ENCODE assay signal across 1 cellular context in genomic region chr19:49113762-49114629, GRCh38.
TF ChIP-seq lines count a peak whose summit lies in the region.

A gene with protein sequence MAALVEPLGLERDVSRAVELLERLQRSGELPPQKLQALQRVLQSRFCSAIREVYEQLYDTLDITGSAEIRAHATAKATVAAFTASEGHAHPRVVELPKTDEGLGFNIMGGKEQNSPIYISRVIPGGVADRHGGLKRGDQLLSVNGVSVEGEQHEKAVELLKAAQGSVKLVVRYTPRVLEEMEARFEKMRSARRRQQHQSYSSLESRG (plus strand): TSS chr19:49114370. CDS start chr19:49114405, 35 bp downstream.

TF ChIP-seq in K562, 482 proteins besides CTCF, POLR2A, EP300 and RAD21 (continued from another document and continues in another):
- TF ChIP-seq, protein P1, sequence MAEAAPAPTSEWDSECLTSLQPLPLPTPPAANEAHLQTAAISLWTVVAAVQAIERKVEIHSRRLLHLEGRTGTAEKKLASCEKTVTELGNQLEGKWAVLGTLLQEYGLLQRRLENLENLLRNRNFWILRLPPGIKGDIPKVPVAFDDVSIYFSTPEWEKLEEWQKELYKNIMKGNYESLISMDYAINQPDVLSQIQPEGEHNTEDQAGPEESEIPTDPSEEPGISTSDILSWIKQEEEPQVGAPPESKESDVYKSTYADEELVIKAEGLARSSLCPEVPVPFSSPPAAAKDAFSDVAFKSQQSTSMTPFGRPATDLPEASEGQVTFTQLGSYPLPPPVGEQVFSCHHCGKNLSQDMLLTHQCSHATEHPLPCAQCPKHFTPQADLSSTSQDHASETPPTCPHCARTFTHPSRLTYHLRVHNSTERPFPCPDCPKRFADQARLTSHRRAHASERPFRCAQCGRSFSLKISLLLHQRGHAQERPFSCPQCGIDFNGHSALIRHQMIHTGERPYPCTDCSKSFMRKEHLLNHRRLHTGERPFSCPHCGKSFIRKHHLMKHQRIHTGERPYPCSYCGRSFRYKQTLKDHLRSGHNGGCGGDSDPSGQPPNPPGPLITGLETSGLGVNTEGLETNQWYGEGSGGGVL (CRISPR knock-in tag; IDR thresholded peaks at IDR 0.05), result no peak
- TF ChIP-seq NFXL1 (CRISPR knock-in tag; IDR thresholded peaks at IDR 0.05), result no peak
- TF ChIP-seq SRSF7 (optimal IDR thresholded peaks at IDR 0.05; ENCODE audit: low read depth, low read length), result no peak
- TF ChIP-seq GABPB1 (CRISPR knock-in tag; IDR thresholded peaks at IDR 0.05), result peak; percentile 49; the same call in 1 of the 2 replicates
- TF ChIP-seq ZBTB1 (CRISPR knock-in tag; IDR thresholded peaks at IDR 0.05; ENCODE audit: borderline replicate concordance, low read depth), result 0 out of 2 replicates have a peak, but pooled peaks have one; percentile 28
- TF ChIP-seq ZSCAN32 (CRISPR knock-in tag; IDR thresholded peaks at IDR 0.05), result no peak
- no peak for TF ChIP-seq PBX2 (CRISPR knock-in tag; IDR thresholded peaks at IDR 0.05; ENCODE audit: low read depth)
- TF ChIP-seq PBX2 (tag; conservative IDR thresholded peaks at IDR 0.05; ENCODE audit: low read depth), result no peak
- TF ChIP-seq CBFA2T2 (conservative IDR thresholded peaks at IDR 0.05), result peak; percentile 60
- no peak for TF ChIP-seq ZBTB8A (IDR thresholded peaks at IDR 0.05; ENCODE audit: partially characterized antibody)
- TF ChIP-seq ARNT (IDR thresholded peaks at IDR 0.05), result peak in 1 of 2 experiments; percentile 77; a peak in 1 of 4 replicates
- TF ChIP-seq NFRKB (IDR thresholded peaks at IDR 0.05; ENCODE audit: low read depth), result no peak
- TF ChIP-seq SNIP1 (IDR thresholded peaks at IDR 0.05; ENCODE audit: low read depth), result no peak
- no peak for TF ChIP-seq ARID1B (IDR thresholded peaks at IDR 0.05)
- TF ChIP-seq ZNF311 (CRISPR knock-in tag; IDR thresholded peaks at IDR 0.05), result no peak
- TF ChIP-seq ATF4 (CRISPR knock-in tag; IDR thresholded peaks at IDR 0.05), result no peak
- TF ChIP-seq RB1 (IDR thresholded peaks at IDR 0.05; ENCODE audit: low read depth), result peak; percentile 88
- peak; percentile 35; the same call in 1 of the 2 replicates for TF ChIP-seq ZNF316 (IDR thresholded peaks at IDR 0.05)
- TF ChIP-seq DPF2 (IDR thresholded peaks at IDR 0.05), result peak; percentile 46; the same call in 1 of the 2 replicates
- no peak for TF ChIP-seq TBL1XR1 (IDR thresholded peaks at IDR 0.05; ENCODE audit: low read length in 2 of 2)
- no peak for TF ChIP-seq NR3C1 (CRISPR knock-in tag; IDR thresholded peaks at IDR 0.05)
- no peak for TF ChIP-seq ETS2 (tag; IDR thresholded peaks at IDR 0.05; ENCODE audit: borderline replicate concordance, poor library complexity, severe bottlenecking)
- no peak for TF ChIP-seq GTF3C2 (IDR thresholded peaks at IDR 0.05; ENCODE audit: borderline replicate concordance, extremely low read depth, insufficient read length)
- no peak for TF ChIP-seq ZNF584 (CRISPR knock-in tag; IDR thresholded peaks at IDR 0.05; ENCODE audit: low read depth)
- TF ChIP-seq CBX8 (IDR thresholded peaks at IDR 0.05; ENCODE audit: borderline replicate concordance, extremely low read depth, low read depth, low read length, poor library complexity, severe bottlenecking), result no peak
- no peak for TF ChIP-seq PTBP1 (IDR thresholded peaks at IDR 0.05; ENCODE audit: low read depth, low read length)
- TF ChIP-seq, protein P2, sequence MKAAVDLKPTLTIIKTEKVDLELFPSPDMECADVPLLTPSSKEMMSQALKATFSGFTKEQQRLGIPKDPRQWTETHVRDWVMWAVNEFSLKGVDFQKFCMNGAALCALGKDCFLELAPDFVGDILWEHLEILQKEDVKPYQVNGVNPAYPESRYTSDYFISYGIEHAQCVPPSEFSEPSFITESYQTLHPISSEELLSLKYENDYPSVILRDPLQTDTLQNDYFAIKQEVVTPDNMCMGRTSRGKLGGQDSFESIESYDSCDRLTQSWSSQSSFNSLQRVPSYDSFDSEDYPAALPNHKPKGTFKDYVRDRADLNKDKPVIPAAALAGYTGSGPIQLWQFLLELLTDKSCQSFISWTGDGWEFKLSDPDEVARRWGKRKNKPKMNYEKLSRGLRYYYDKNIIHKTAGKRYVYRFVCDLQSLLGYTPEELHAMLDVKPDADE (conservative IDR thresholded peaks at IDR 0.05; ENCODE audit: control insufficient read depth, low read depth, low read length), result peak; percentile 65
- no peak for TF ChIP-seq POLR2AphosphoS2 (IDR thresholded peaks at IDR 0.05; ENCODE audit: low read length)
- TF ChIP-seq IRF1 (CRISPR knock-in tag; IDR thresholded peaks at IDR 0.05; ENCODE audit: borderline replicate concordance), result no peak
- TF ChIP-seq, protein P3, sequence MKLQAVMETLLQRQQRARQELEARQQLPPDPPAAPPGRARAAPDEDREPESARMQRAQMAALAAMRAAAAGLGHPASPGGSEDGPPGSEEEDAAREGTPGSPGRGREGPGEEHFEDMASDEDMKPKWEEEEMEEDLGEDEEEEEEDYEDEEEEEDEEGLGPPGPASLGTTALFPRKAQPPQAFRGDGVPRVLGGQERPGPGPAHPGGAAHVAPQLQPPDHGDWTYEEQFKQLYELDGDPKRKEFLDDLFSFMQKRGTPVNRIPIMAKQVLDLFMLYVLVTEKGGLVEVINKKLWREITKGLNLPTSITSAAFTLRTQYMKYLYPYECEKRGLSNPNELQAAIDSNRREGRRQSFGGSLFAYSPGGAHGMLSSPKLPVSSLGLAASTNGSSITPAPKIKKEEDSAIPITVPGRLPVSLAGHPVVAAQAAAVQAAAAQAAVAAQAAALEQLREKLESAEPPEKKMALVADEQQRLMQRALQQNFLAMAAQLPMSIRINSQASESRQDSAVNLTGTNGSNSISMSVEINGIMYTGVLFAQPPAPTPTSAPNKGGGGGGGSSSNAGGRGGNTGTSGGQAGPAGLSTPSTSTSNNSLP (IDR thresholded peaks at IDR 0.05; ENCODE audit: borderline replicate concordance, low read depth, low read length), result no peak
- TF ChIP-seq MXD1 (CRISPR knock-in tag; IDR thresholded peaks at IDR 0.05; ENCODE audit: borderline replicate concordance, poor library complexity, severe bottlenecking), result no peak
- TF ChIP-seq HNRNPK (IDR thresholded peaks at IDR 0.05; ENCODE audit: low read depth, low read length, poor library complexity, severe bottlenecking), result no peak
- 0 out of 2 replicates have a peak, but pooled peaks have one; percentile 15 for TF ChIP-seq NCOA1 (IDR thresholded peaks at IDR 0.05; ENCODE audit: low read depth)
- no peak for TF ChIP-seq ZNF449 (CRISPR knock-in tag; IDR thresholded peaks at IDR 0.05)
- TF ChIP-seq ZFPM2 (CRISPR knock-in tag; IDR thresholded peaks at IDR 0.05), result no peak
- TF ChIP-seq ZC3H11A (IDR thresholded peaks at IDR 0.05; ENCODE audit: low read depth, low read length), result no peak
- no peak for TF ChIP-seq ZNF780A (CRISPR knock-in tag; IDR thresholded peaks at IDR 0.05)
- no peak for TF ChIP-seq CHD4 (IDR thresholded peaks at IDR 0.05; ENCODE audit: insufficient read depth, insufficient replicate concordance, low read depth, low read length, poor library complexity, severe bottlenecking)
- TF ChIP-seq C11orf30 (IDR thresholded peaks at IDR 0.05; ENCODE audit: low read depth), result no peak
- TF ChIP-seq ARID3B (CRISPR knock-in tag; IDR thresholded peaks at IDR 0.05; ENCODE audit: borderline replicate concordance), result no peak
- peak; percentile 57; the same call in 1 of the 2 replicates for TF ChIP-seq DMBX1 (CRISPR knock-in tag; IDR thresholded peaks at IDR 0.05; ENCODE audit: borderline replicate concordance)
- TF ChIP-seq SMARCB1 (IDR thresholded peaks at IDR 0.05; ENCODE audit: insufficient read length, low read depth), result no peak
- TF ChIP-seq ZZZ3 (IDR thresholded peaks at IDR 0.05), result no peak
- TF ChIP-seq MEIS2 (IDR thresholded peaks at IDR 0.05; ENCODE audit: partially characterized antibody), result peak; percentile 2
- TF ChIP-seq GATA2 (CRISPR knock-in tag; IDR thresholded peaks at IDR 0.05), result no peak
- no peak for TF ChIP-seq XRCC3 (IDR thresholded peaks at IDR 0.05)
- peak; percentile 10 for TF ChIP-seq TBP (optimal IDR thresholded peaks at IDR 0.05; ENCODE audit: low read depth, low read length)
- TF ChIP-seq, protein P4, sequence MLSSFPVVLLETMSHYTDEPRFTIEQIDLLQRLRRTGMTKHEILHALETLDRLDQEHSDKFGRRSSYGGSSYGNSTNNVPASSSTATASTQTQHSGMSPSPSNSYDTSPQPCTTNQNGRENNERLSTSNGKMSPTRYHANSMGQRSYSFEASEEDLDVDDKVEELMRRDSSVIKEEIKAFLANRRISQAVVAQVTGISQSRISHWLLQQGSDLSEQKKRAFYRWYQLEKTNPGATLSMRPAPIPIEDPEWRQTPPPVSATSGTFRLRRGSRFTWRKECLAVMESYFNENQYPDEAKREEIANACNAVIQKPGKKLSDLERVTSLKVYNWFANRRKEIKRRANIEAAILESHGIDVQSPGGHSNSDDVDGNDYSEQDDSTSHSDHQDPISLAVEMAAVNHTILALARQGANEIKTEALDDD (IDR thresholded peaks at IDR 0.05), result no peak
- TF ChIP-seq PHF8 (IDR thresholded peaks at IDR 0.05; ENCODE audit: borderline replicate concordance, low read length), result peak; percentile 68; the same call in 1 of the 2 replicates
